ENCODE assay signal across 10 cellular contexts in genomic region chr2:127807678-127808353, GRCh38. TPM values are rescaled to one million over a fixed set of nuclear protein-coding genes. Genes with fewer than 3 reads are reported as not detected.
A peak's percentile ranks its signal among the peaks of the same experiment; 100 is the strongest.
DNase-seq lines count a peak whose midpoint lies in the region; ATAC-seq and TF ChIP-seq lines count a peak whose summit lies in the region.
"Had no signal": no experiment of that assay in that cellular context is flagged by ENCODE, and none has a peak within 500 bp of the region (broad histone marks: within the 10 kb centered on the region; RNA-seq: fewer than 3 reads in every experiment).

No MANE protein-coding gene starts in this region.

- H3K27me3 ChIP-seq in CD4-positive, alpha-beta T cell (ENCODE audit: control insufficient read depth, insufficient read depth, low read length): no peaks in the 10 kb centered on the region
- H3K27me3 ChIP-seq: neutrophil had no signal

- no peaks in the 10 kb centered on the region for H3K9me3 ChIP-seq in CD4-positive, alpha-beta T cell (ENCODE audit: control insufficient read depth, low read length)
- H3K9me3 ChIP-seq: neutrophil had no signal

- no peak for TF ChIP-seq CTCF in CD4-positive, alpha-beta T cell (IDR thresholded peaks at IDR 0.05)
- no peak for TF ChIP-seq CTCF in mesothelial cell of epicardium (IDR thresholded peaks at IDR 0.05; ENCODE audit: unreplicated experiment)

- H3K27ac ChIP-seq in CD4-positive, alpha-beta T cell (ENCODE audit: low read depth, low read length): no peak overlapping the region
- H3K27ac ChIP-seq: neutrophil had no signal

- peak overlapping the region; percentile 70 for H3K27ac Mint-ChIP-seq in CD4-positive, alpha-beta T cell
- H3K27ac Mint-ChIP-seq in activated naive CD8-positive, alpha-beta T cell treated with anti-CD3 and anti-CD28 coated beads, Interleukin-2, amount 10 ng/mL, durations not matched to agents 7 days and 5 days: peak overlapping the region; percentile 64
- H3K27ac Mint-ChIP-seq in mesothelial cell of epicardium: peak overlapping the region; percentile 60

- no peaks in the 10 kb centered on the region for H3K27me3 Mint-ChIP-seq in CD4-positive, alpha-beta T cell
- H3K27me3 Mint-ChIP-seq in activated naive CD8-positive, alpha-beta T cell treated with anti-CD3 and anti-CD28 coated beads, Interleukin-2, amount 10 ng/mL, durations not matched to agents 7 days and 5 days: peaks cover 1% of the 10 kb centered on the region
- H3K27me3 Mint-ChIP-seq in mesothelial cell of epicardium (ENCODE audit: low read depth): no peaks in the 10 kb centered on the region

- CTCF ChIA-PET in CD4-positive, alpha-beta T cell (lab: Charles Lee): interaction anchor here (1.3 kb wide), 1 partner anchor 9 kb away, joined by 3 read pairs; no protein-coding TSS in a partner anchor

- DNase-seq in CD4-positive, alpha-beta T cell: no peak
- peak; percentile 15 for DNase-seq in HT1080 (ENCODE audit: low read depth)
- no peak for DNase-seq in activated naive CD8-positive, alpha-beta T cell treated with anti-CD3 and anti-CD28 coated beads, Interleukin-2, amount 10 ng/mL, durations not matched to agents 7 days and 5 days
- no peak for DNase-seq in mesothelial cell of epicardium (ENCODE audit: low spot score in 2 of 2, unreplicated experiment in 2 of 2)
- DNase-seq in left colon: no peak
- DNase-seq in T-helper 9 cell: no peak
- DNase-seq: NCI-H2081 had no signal

- H3K4me1 Mint-ChIP-seq in CD4-positive, alpha-beta T cell (ENCODE audit: low read depth): peaks cover 80% of the 10 kb centered on the region
- peaks cover 45% of the 10 kb centered on the region for H3K4me1 Mint-ChIP-seq in activated naive CD8-positive, alpha-beta T cell treated with anti-CD3 and anti-CD28 coated beads, Interleukin-2, amount 10 ng/mL, durations not matched to agents 7 days and 5 days
- H3K4me1 Mint-ChIP-seq in mesothelial cell of epicardium: peaks cover 39% of the 10 kb centered on the region

- POLR2A ChIA-PET in CD4-positive, alpha-beta T cell (lab: Charles Lee): no interaction called here
- POLR2A ChIA-PET in activated naive CD8-positive, alpha-beta T cell treated with anti-CD3 and anti-CD28 coated beads, Interleukin-2, amount 10 ng/mL, durations not matched to agents 7 days and 5 days (lab: Charles Lee): interaction anchor here (0.7 kb wide), 1 partner anchor 106 kb away, joined by 3 read pairs; no protein-coding TSS in a partner anchor

- H3K9me3 Mint-ChIP-seq in CD4-positive, alpha-beta T cell: no peaks in the 10 kb centered on the region
- H3K9me3 Mint-ChIP-seq in activated naive CD8-positive, alpha-beta T cell treated with anti-CD3 and anti-CD28 coated beads, Interleukin-2, amount 10 ng/mL, durations not matched to agents 7 days and 5 days: no peaks in the 10 kb centered on the region
- no peaks in the 10 kb centered on the region for H3K9me3 Mint-ChIP-seq in mesothelial cell of epicardium

- intact Hi-C loops in CD4-positive, alpha-beta T cell (cut with DNase I, micrococcal nuclease): no loop called here
- intact Hi-C loops in left colon (cut with DNase I, micrococcal nuclease): no loop called here

- peaks cover 52% of the 10 kb centered on the region for H3K36me3 Mint-ChIP-seq in CD4-positive, alpha-beta T cell (ENCODE audit: low read depth)
- H3K36me3 Mint-ChIP-seq in activated naive CD8-positive, alpha-beta T cell treated with anti-CD3 and anti-CD28 coated beads, Interleukin-2, amount 10 ng/mL, durations not matched to agents 7 days and 5 days: peaks cover 16% of the 10 kb centered on the region
- peaks cover 8% of the 10 kb centered on the region for H3K36me3 Mint-ChIP-seq in mesothelial cell of epicardium

- no peak for ATAC-seq in CD4-positive, alpha-beta T cell (ENCODE audit: poor library complexity)
- no peak for ATAC-seq in activated naive CD8-positive, alpha-beta T cell treated with anti-CD3 and anti-CD28 coated beads, Interleukin-2, amount 10 ng/mL, durations not matched to agents 7 days and 5 days (ENCODE audit: low read depth)
- ATAC-seq in HG02981 (IDR thresholded peaks at IDR 0.05; ENCODE audit: unreplicated experiment): no peak
- no peak for ATAC-seq in left colon
- ATAC-seq in HG03159 (IDR thresholded peaks at IDR 0.05; ENCODE audit: unreplicated experiment): no peak

- H3K4me3 Mint-ChIP-seq in CD4-positive, alpha-beta T cell: peak overlapping the region; percentile 79
- H3K4me3 Mint-ChIP-seq in activated naive CD8-positive, alpha-beta T cell treated with anti-CD3 and anti-CD28 coated beads, Interleukin-2, amount 10 ng/mL, durations not matched to agents 7 days and 5 days: peak overlapping the region; percentile 62
- H3K4me3 Mint-ChIP-seq in mesothelial cell of epicardium: peak overlapping the region; percentile 21

RNA-seq across cellular contexts. Expression of gene WDR33, which starts 3.2 kb away (rescaled TPM):
- 10 to 100 TPM; 59.8 to 61.5 TPM for total RNA-seq in CD4-positive, alpha-beta T cell
- 20.1 and 29.4 TPM in 2 replicates for total RNA-seq in HT1080 (2014; rRNA removed; shearing (Covaris generic))
- 14.8 and 16.0 TPM in 2 replicates for polyA plus RNA-seq in HT1080 (2015; cell fraction: cytosol; rRNA removed)
- 39.3 and 44.7 TPM in 2 replicates for polyA plus RNA-seq in HT1080 (2015; cell fraction: nucleus; rRNA removed)
- total RNA-seq in activated naive CD8-positive, alpha-beta T cell treated with anti-CD3 and anti-CD28 coated beads, Interleukin-2, amount 10 ng/mL, durations not matched to agents 7 days and 5 days: 10 to 100 TPM; 69.1 to 82.2 TPM
- total RNA-seq in mesothelial cell of epicardium (59.9 to 61.4 TPM (median 60.2 TPM) in 3 replicates), left colon (10 to 100 TPM; 46.0 to 47.4 TPM)

RNA-seq across cellular contexts. Expression of gene POLR2D, which starts 50.1 kb away (rescaled TPM):
- total RNA-seq in CD4-positive, alpha-beta T cell: 10 to 100 TPM; 30.5 to 32.9 TPM
- 34.3 and 49.1 TPM in 2 replicates for total RNA-seq in HT1080 (2014; rRNA removed; shearing (Covaris generic))
- polyA plus RNA-seq in HT1080 (2015; cell fraction: cytosol; rRNA removed): 44.7 and 46.1 TPM in 2 replicates
- polyA plus RNA-seq in HT1080 (2015; cell fraction: nucleus; rRNA removed): 20.8 and 21.9 TPM in 2 replicates
- 10 to 100 TPM; 37.7 to 43.4 TPM for total RNA-seq in activated naive CD8-positive, alpha-beta T cell treated with anti-CD3 and anti-CD28 coated beads, Interleukin-2, amount 10 ng/mL, durations not matched to agents 7 days and 5 days
- 32.9 to 34.7 TPM (median 34.1 TPM) in 3 replicates for total RNA-seq in mesothelial cell of epicardium
- total RNA-seq in left colon: 10 to 100 TPM; 17.8 to 19.1 TPM

Comparison
In these comparisons a context has a peak if more than half of its experiments do, and no peak if none do; other contexts are left out.
1. H3K4me3 Mint-ChIP-seq: peak in every context shown above with its lines; median percentile 79 in CD4-positive, alpha-beta T cell; 62 in activated naive CD8-positive, alpha-beta T cell treated with anti-CD3 and anti-CD28 coated beads, Interleukin-2, amount 10 ng/mL, durations not matched to agents 7 days and 5 days; 21 in mesothelial cell of epicardium.